Comparison of ENCODE assay signal across 1 cellular context in the genomic region with DNA sequence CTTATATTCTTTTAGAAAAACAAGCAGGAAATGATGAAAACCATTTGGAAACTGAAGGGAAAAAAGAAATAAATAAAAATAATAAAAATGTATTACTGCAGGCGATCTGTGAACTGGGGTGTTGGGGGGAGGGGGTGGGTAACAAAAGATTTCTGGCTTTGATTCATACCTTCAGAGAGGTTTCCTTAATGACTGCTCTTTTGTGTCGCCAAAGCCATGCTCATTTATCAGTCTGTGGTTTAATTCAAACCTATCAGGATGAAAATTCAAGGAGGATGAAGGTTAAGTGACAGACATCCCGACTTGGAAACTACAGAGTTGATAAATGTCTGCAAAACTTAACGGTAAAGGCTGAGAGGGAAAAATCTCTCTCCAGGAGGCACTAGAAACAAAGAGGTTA.
TF ChIP-seq lines count a peak whose summit lies in the region.

No MANE protein-coding gene starts in this region.

TF ChIP-seq in SK-N-SH, 30 proteins besides CTCF, POLR2A, EP300 and RAD21 (continued from another document):
- TF ChIP-seq, protein P1, sequence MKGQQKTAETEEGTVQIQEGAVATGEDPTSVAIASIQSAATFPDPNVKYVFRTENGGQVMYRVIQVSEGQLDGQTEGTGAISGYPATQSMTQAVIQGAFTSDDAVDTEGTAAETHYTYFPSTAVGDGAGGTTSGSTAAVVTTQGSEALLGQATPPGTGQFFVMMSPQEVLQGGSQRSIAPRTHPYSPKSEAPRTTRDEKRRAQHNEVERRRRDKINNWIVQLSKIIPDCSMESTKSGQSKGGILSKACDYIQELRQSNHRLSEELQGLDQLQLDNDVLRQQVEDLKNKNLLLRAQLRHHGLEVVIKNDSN (IDR thresholded peaks at IDR 0.05; ENCODE audit: borderline replicate concordance, low read depth), result no peak
- TF ChIP-seq RCOR1 (IDR thresholded peaks at IDR 0.05; ENCODE audit: low read length), result no peak
- TF ChIP-seq GATA2 (CRISPR knock-in tag; IDR thresholded peaks at IDR 0.05), result no peak
- TF ChIP-seq GABPA (IDR thresholded peaks at IDR 0.05; ENCODE audit: low read depth), result no peak
- TF ChIP-seq ELF1 (IDR thresholded peaks at IDR 0.05), result no peak
- TF ChIP-seq TAF1 (IDR thresholded peaks at IDR 0.05; ENCODE audit: borderline replicate concordance, low read depth, low read length), result no peak
- TF ChIP-seq, protein P2, sequence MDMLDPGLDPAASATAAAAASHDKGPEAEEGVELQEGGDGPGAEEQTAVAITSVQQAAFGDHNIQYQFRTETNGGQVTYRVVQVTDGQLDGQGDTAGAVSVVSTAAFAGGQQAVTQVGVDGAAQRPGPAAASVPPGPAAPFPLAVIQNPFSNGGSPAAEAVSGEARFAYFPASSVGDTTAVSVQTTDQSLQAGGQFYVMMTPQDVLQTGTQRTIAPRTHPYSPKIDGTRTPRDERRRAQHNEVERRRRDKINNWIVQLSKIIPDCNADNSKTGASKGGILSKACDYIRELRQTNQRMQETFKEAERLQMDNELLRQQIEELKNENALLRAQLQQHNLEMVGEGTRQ (IDR thresholded peaks at IDR 0.05; ENCODE audit: borderline replicate concordance, low read depth, low read length), result no peak
- no peak for TF ChIP-seq JUND (IDR thresholded peaks at IDR 0.05)
